In genomic region chr22:30195245-30196140, GRCh38 we compare ENCODE assay signal across 8 cellular contexts. TPM values are rescaled to one million over a fixed set of nuclear protein-coding genes. Genes with fewer than 3 reads are reported as not detected.
A peak's percentile ranks its signal among the peaks of the same experiment; 100 is the strongest.
DNase-seq lines count a peak whose midpoint lies in the region; ATAC-seq, FAIRE-seq and TF ChIP-seq lines count a peak whose summit lies in the region.

No MANE protein-coding gene starts in this region.

- H3K4me1 ChIP-seq in RWPE2 (ENCODE audit: insufficient read depth, poor library complexity, severe bottlenecking) = peaks cover 30% of the 10 kb centered on the region
- peaks cover 0 to 3% of the 10 kb centered on the region in 2 donors for H3K4me1 ChIP-seq in esophagus (ENCODE audit: control insufficient read depth in 2 of 2, insufficient read depth in 2 of 2, low read length in 1 of 2)

- no peaks in the 10 kb centered on the region for H3K9me3 ChIP-seq in RWPE2 (ENCODE audit: severe bottlenecking)
- H3K9me3 ChIP-seq in esophagus (ENCODE audit: control insufficient read depth in 2 of 2, insufficient read depth in 1 of 2, low read depth in 1 of 2, low read length in 1 of 2) = no peaks in the 10 kb centered on the region

- WGBS in esophagus, 2 donors = 37 to 53% methylated on average over 5 of the region's 5 CpGs

- no peak for TF ChIP-seq POLR2A in GM12891 (IDR thresholded peaks at IDR 0.05; ENCODE audit: low read depth, low read length)

- ATAC-seq in RWPE2 (ENCODE audit: low read depth) = no peak
- peak; percentile 80 for ATAC-seq in sciatic nerve
- ATAC-seq in GM21717 (IDR thresholded peaks at IDR 0.05; ENCODE audit: unreplicated experiment) = no peak
- ATAC-seq in GM18511 (IDR thresholded peaks at IDR 0.05; ENCODE audit: unreplicated experiment) = no peak
- no peak for ATAC-seq in HG02798 (IDR thresholded peaks at IDR 0.05; ENCODE audit: poor library complexity, unreplicated experiment)

- H3K27ac ChIP-seq in RWPE2 (ENCODE audit: poor library complexity, severe bottlenecking) = peak overlapping the region; percentile 97
- peak overlapping the region; percentile 76 to 98 for H3K27ac ChIP-seq in esophagus (ENCODE audit: low read depth in 2 of 2, low read length in 1 of 2)

- no peak overlapping the region for H3K4me3 ChIP-seq in RWPE2 (ENCODE audit: severe bottlenecking)
- no peak overlapping the region for H3K4me3 ChIP-seq in esophagus (ENCODE audit: low read depth in 1 of 2, low read length in 2 of 2)

- DNase-seq in GM12891 (ENCODE audit: insufficient read length, low spot score) = no peak
- no peak for DNase-seq in RWPE2 (ENCODE audit: low spot score)
- no peak for DNase-seq in sciatic nerve (ENCODE audit: low spot score)
- DNase-seq in NCI-H69 (lab: John Stamatoyannopoulos, UW) = no peak

- no peak for FAIRE-seq in GM12891 (lab: Jason Lieb, UNC)

- no peak for TF ChIP-seq CTCF in RWPE2 (IDR thresholded peaks at IDR 0.05; ENCODE audit: poor library complexity, severe bottlenecking)

- no peaks in the 10 kb centered on the region for H3K36me3 ChIP-seq in RWPE2 (ENCODE audit: low read depth)
- no peaks in the 10 kb centered on the region for H3K36me3 ChIP-seq in esophagus (ENCODE audit: control insufficient read depth in 2 of 2, insufficient read depth in 2 of 2, low read length in 1 of 2)

- no peaks in the 10 kb centered on the region for H3K27me3 ChIP-seq in RWPE2 (ENCODE audit: insufficient read depth, poor library complexity, severe bottlenecking)
- no peaks in the 10 kb centered on the region for H3K27me3 ChIP-seq in esophagus (ENCODE audit: control insufficient read depth in 1 of 2, insufficient read depth in 2 of 2, low read length in 2 of 2)

- intact Hi-C loops in sciatic nerve (cut with DNase I) = no loop called here

TF ChIP-seq in GM12891, 5 proteins besides CTCF, POLR2A, EP300 and RAD21:
- TF ChIP-seq POU2F2 (IDR thresholded peaks at IDR 0.05; ENCODE audit: low read depth, low read length) (no peak), TAF1 (IDR thresholded peaks at IDR 0.05; ENCODE audit: low read depth, low read length) (no peak), SPI1 (IDR thresholded peaks at IDR 0.05; ENCODE audit: low read depth, low read length) (peak; percentile 77)

RNA-seq across cellular contexts. Expression of gene LIF, which starts 51.1 kb away (rescaled TPM):
- polyA plus RNA-seq in GM12891 (2012; ENCODE audit: low read depth, missing spikeins) = 2.4 TPM
- polyA plus RNA-seq in esophagus = 1 to 10 TPM in 1 of 2 donors, under 1 TPM in 1; 0.54 to 1.0 TPM
- total RNA-seq in sciatic nerve = 3.2 TPM
